25 cellular contexts compared by ENCODE assay signal in the genomic region with DNA sequence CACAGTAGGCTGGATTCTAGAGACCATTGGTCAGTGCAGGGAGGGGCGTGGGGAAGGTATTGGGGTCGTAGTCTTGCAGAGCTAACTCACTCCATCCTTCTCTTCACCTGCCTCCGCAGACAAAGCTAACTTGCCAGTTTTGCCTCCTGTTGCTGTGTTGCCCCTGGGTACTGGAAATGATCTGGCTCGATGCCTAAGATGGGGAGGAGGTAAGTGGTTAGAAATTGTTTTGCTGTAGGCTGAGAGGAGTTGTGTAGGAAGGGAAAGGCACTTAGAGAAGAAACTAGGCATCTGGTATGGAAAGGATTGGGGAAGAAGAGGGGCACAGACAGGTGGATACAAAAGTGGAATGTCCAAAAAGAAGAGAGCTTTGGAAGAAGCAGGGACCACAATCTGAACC. TPM values are rescaled to one million over a fixed set of nuclear protein-coding genes. Genes with fewer than 3 reads are reported as not detected.
A peak's percentile ranks its signal among the peaks of the same experiment; 100 is the strongest.
DNase-seq lines count a peak whose midpoint lies in the region; ATAC-seq and TF ChIP-seq lines count a peak whose summit lies in the region.
"Had no signal": no experiment of that assay in that cellular context is flagged by ENCODE, and none has a peak within 500 bp of the region (broad histone marks: within the 10 kb centered on the region; RNA-seq: fewer than 3 reads in every experiment).

No MANE protein-coding gene starts in this region.

- no TSS peak for BruUV-seq in Caco-2 (replicated peaks; lab: Mats Ljungman, UMichigan)

- CTCF ChIA-PET in Caco-2 (lab: Charles Lee), result interaction anchor here (1.1 to 1.2 kb wide), 3 partner anchors 12 to 204 kb away, joined by 3 to 4 read pairs (median 3); no protein-coding TSS in a partner anchor

- peaks cover 91% of the 10 kb centered on the region for H3K36me3 Mint-ChIP-seq in activated CD4-positive, alpha-beta T cell treated with anti-CD3 and anti-CD28 coated beads, Interleukin-2, amount 10 ng/mL, durations not matched to agents 24 days and 14 days (ENCODE audit: low read depth)
- no peaks in the 10 kb centered on the region for H3K36me3 Mint-ChIP-seq in Caco-2 (ENCODE audit: insufficient read depth, unreplicated experiment)
- peaks cover 97% of the 10 kb centered on the region for H3K36me3 Mint-ChIP-seq in activated T-helper 2 cell treated with anti-CD3 and anti-CD28 coated beads, Interferon-gamma antibody, Interleukin-2, Interleukin-4, amounts not matched to agents 10 μg/mL and 5 μg/mL and 100 μg/mL, durations not matched to agents 14 hours and 24 hours and 36 hours (ENCODE audit: low read depth)
- H3K36me3 Mint-ChIP-seq in naive thymus-derived CD8-positive, alpha-beta T cell, result peaks cover 9 to 100% (median 25%) of the 10 kb centered on the region in 3 donors
- peaks cover 19% of the 10 kb centered on the region for H3K36me3 Mint-ChIP-seq in natural killer cell

- POLR2A ChIA-PET in Caco-2 (lab: Charles Lee), result interaction anchor here (1.0 kb wide), 1 partner anchor 32 kb away, joined by 3 read pairs; a partner anchor contains a TSS
- POLR2A ChIA-PET in naive thymus-derived CD8-positive, alpha-beta T cell (lab: Charles Lee), result interaction anchor here (1.2 to 12.4 kb wide), 6 partner anchors 8 to 112 kb away, joined by 3 to 293 read pairs (median 6); a partner anchor contains a TSS

- H3K9me3 ChIP-seq in Caco-2 (no peaks in the 10 kb centered on the region), adrenal gland (replicated peaks in 1 of 3) (no peaks in the 10 kb centered on the region), left lung (no peaks in the 10 kb centered on the region)
- H3K9me3 ChIP-seq: ovary, stomach, tibial artery had no signal

- H3K27ac ChIP-seq in adrenal gland, result no peak overlapping the region
- H3K27ac ChIP-seq in left lung, result no peak overlapping the region
- H3K27ac ChIP-seq: brain microvascular endothelial cell, ovary, skin epidermis, stomach, tibial artery had no signal

- 81 to 89% (median 87%) methylated on average over 4 of the region's 4 CpGs for WGBS in adrenal gland, 4 donors

- H3K27me3 ChIP-seq in Caco-2 (replicated peaks; ENCODE audit: control insufficient read depth, insufficient read depth, low read length) (no peaks in the 10 kb centered on the region), adrenal gland (no peaks in the 10 kb centered on the region), left lung (no peaks in the 10 kb centered on the region)
- H3K27me3 ChIP-seq: brain microvascular endothelial cell, ovary, stomach, tibial artery had no signal

- no peaks in the 10 kb centered on the region for H3K9me3 Mint-ChIP-seq in activated CD4-positive, alpha-beta T cell treated with anti-CD3 and anti-CD28 coated beads, Interleukin-2, amount 10 ng/mL, durations not matched to agents 24 days and 14 days
- H3K9me3 Mint-ChIP-seq in Caco-2 (ENCODE audit: unreplicated experiment), result no peaks in the 10 kb centered on the region
- H3K9me3 Mint-ChIP-seq in activated T-helper 2 cell treated with anti-CD3 and anti-CD28 coated beads, Interferon-gamma antibody, Interleukin-2, Interleukin-4, amounts not matched to agents 10 μg/mL and 5 μg/mL and 100 μg/mL, durations not matched to agents 14 hours and 24 hours and 36 hours, result no peaks in the 10 kb centered on the region
- no peaks in the 10 kb centered on the region for H3K9me3 Mint-ChIP-seq in naive thymus-derived CD8-positive, alpha-beta T cell
- H3K9me3 Mint-ChIP-seq in natural killer cell, result no peaks in the 10 kb centered on the region
- H3K9me3 Mint-ChIP-seq: activated T-cell treated with anti-CD3 and anti-CD28 coated beads, Interleukin-2, amount 50 U/mL, for 4 hours; mesothelial cell of epicardium; naive B cell had no signal

- no peak overlapping the region for H3K4me3 Mint-ChIP-seq in activated CD4-positive, alpha-beta T cell treated with anti-CD3 and anti-CD28 coated beads, Interleukin-2, amount 10 ng/mL, durations not matched to agents 24 days and 14 days
- no peak overlapping the region for H3K4me3 Mint-ChIP-seq in Caco-2 (ENCODE audit: unreplicated experiment)
- no peak overlapping the region for H3K4me3 Mint-ChIP-seq in activated T-helper 2 cell treated with anti-CD3 and anti-CD28 coated beads, Interferon-gamma antibody, Interleukin-2, Interleukin-4, amounts not matched to agents 10 μg/mL and 5 μg/mL and 100 μg/mL, durations not matched to agents 14 hours and 24 hours and 36 hours (ENCODE audit: low read depth)
- no peak overlapping the region for H3K4me3 Mint-ChIP-seq in naive thymus-derived CD8-positive, alpha-beta T cell
- H3K4me3 Mint-ChIP-seq in natural killer cell, result no peak overlapping the region
- H3K4me3 Mint-ChIP-seq: activated T-cell treated with anti-CD3 and anti-CD28 coated beads, Interleukin-2, amount 50 U/mL, for 4 hours; mesothelial cell of epicardium had no signal

- H3K27me3 Mint-ChIP-seq in activated CD4-positive, alpha-beta T cell treated with anti-CD3 and anti-CD28 coated beads, Interleukin-2, amount 10 ng/mL, durations not matched to agents 24 days and 14 days, result no peaks in the 10 kb centered on the region
- H3K27me3 Mint-ChIP-seq in Caco-2 (ENCODE audit: insufficient read depth, unreplicated experiment), result no peaks in the 10 kb centered on the region
- no peaks in the 10 kb centered on the region for H3K27me3 Mint-ChIP-seq in activated T-helper 2 cell treated with anti-CD3 and anti-CD28 coated beads, Interferon-gamma antibody, Interleukin-2, Interleukin-4, amounts not matched to agents 10 μg/mL and 5 μg/mL and 100 μg/mL, durations not matched to agents 14 hours and 24 hours and 36 hours (ENCODE audit: low read depth)
- H3K27me3 Mint-ChIP-seq in naive thymus-derived CD8-positive, alpha-beta T cell, result no peaks in the 10 kb centered on the region
- H3K27me3 Mint-ChIP-seq in natural killer cell (ENCODE audit: low read depth in 2 of 2), result no peaks in the 10 kb centered on the region
- H3K27me3 Mint-ChIP-seq: naive B cell had no signal

- peaks cover 58% of the 10 kb centered on the region for H3K4me1 Mint-ChIP-seq in activated CD4-positive, alpha-beta T cell treated with anti-CD3 and anti-CD28 coated beads, Interleukin-2, amount 10 ng/mL, durations not matched to agents 24 days and 14 days
- H3K4me1 Mint-ChIP-seq in Caco-2 (ENCODE audit: low read depth, unreplicated experiment), result peaks cover 16% of the 10 kb centered on the region
- H3K4me1 Mint-ChIP-seq in activated T-helper 2 cell treated with anti-CD3 and anti-CD28 coated beads, Interferon-gamma antibody, Interleukin-2, Interleukin-4, amounts not matched to agents 10 μg/mL and 5 μg/mL and 100 μg/mL, durations not matched to agents 14 hours and 24 hours and 36 hours (ENCODE audit: low read depth), result peaks cover 40% of the 10 kb centered on the region
- H3K4me1 Mint-ChIP-seq in naive thymus-derived CD8-positive, alpha-beta T cell, result peaks cover 48 to 95% (median 72%) of the 10 kb centered on the region in 4 donors
- peaks cover 10 to 12% of the 10 kb centered on the region in 2 donors for H3K4me1 Mint-ChIP-seq in natural killer cell

- H3K27ac Mint-ChIP-seq in activated CD4-positive, alpha-beta T cell treated with anti-CD3 and anti-CD28 coated beads, Interleukin-2, amount 10 ng/mL, durations not matched to agents 24 days and 14 days, result peak overlapping the region; percentile 59
- peak overlapping the region; percentile 5 for H3K27ac Mint-ChIP-seq in Caco-2 (ENCODE audit: unreplicated experiment)
- H3K27ac Mint-ChIP-seq in activated T-helper 2 cell treated with anti-CD3 and anti-CD28 coated beads, Interferon-gamma antibody, Interleukin-2, Interleukin-4, amounts not matched to agents 10 μg/mL and 5 μg/mL and 100 μg/mL, durations not matched to agents 14 hours and 24 hours and 36 hours, result peak overlapping the region; percentile 20
- peak overlapping the region; percentile 57 to 96 (median 80) for H3K27ac Mint-ChIP-seq in naive thymus-derived CD8-positive, alpha-beta T cell
- no peak overlapping the region for H3K27ac Mint-ChIP-seq in natural killer cell
- H3K27ac Mint-ChIP-seq: mesothelial cell of epicardium had no signal

- H3K4me3 ChIP-seq in Caco-2 (ENCODE audit: low read depth, low read length), result no peak overlapping the region
- no peak overlapping the region for H3K4me3 ChIP-seq in adrenal gland
- H3K4me3 ChIP-seq in left lung, result no peak overlapping the region
- H3K4me3 ChIP-seq: K562, ovary, skin epidermis, stomach, tibial artery had no signal

- peaks cover 26% of the 10 kb centered on the region for H3K4me1 ChIP-seq in Caco-2
- H3K4me1 ChIP-seq in adrenal gland (replicated peaks in 1 of 2), result peaks cover 0 to 10% of the 10 kb centered on the region in 2 donors
- peaks cover 0 to 7% of the 10 kb centered on the region in 2 donors for H3K4me1 ChIP-seq in left lung

- intact Hi-C loops in activated CD4-positive, alpha-beta T cell treated with anti-CD3 and anti-CD28 coated beads, Interleukin-2, amount 10 ng/mL, durations not matched to agents 24 days and 14 days (cut with micrococcal nuclease), result no loop called here
- intact Hi-C loops in Caco-2 (cut with micrococcal nuclease; ENCODE audit: unreplicated experiment), result loop anchor here (2.0 kb wide), 1 partner anchor 15 kb away; no protein-coding TSS in a partner anchor
- intact Hi-C loops in activated T-helper 2 cell treated with anti-CD3 and anti-CD28 coated beads, Interferon-gamma antibody, Interleukin-2, Interleukin-4, amounts not matched to agents 10 μg/mL and 5 μg/mL and 100 μg/mL, durations not matched to agents 14 hours and 24 hours and 36 hours (cut with micrococcal nuclease), result no loop called here
- intact Hi-C loops in adrenal gland (cut with DNase I), result loop anchor here (5.0 kb wide), 2 partner anchors 125 to 200 kb away; a partner anchor contains a TSS
- intact Hi-C loops in left lung (cut with DNase I), result no loop called here
- intact Hi-C loops in natural killer cell (cut with micrococcal nuclease), result no loop called here

- no peaks in the 10 kb centered on the region for H3K36me3 ChIP-seq in Caco-2 (ENCODE audit: control insufficient read depth, insufficient read depth, low read length)
- peaks cover 0 to 18% of the 10 kb centered on the region in 2 donors for H3K36me3 ChIP-seq in adrenal gland (replicated peaks in 1 of 2)
- peaks cover 0 to 89% of the 10 kb centered on the region in 2 donors for H3K36me3 ChIP-seq in left lung
- H3K36me3 ChIP-seq: ovary had no signal

- TF ChIP-seq CTCF in Caco-2 (IDR thresholded peaks at IDR 0.05; ENCODE audit: insufficient read depth in 1 of 2, low read depth in 1 of 2, low read length in 1 of 2, severe bottlenecking in 1 of 2, unreplicated experiment in 1 of 2), result no peak
- TF ChIP-seq CTCF in adrenal gland (IDR thresholded peaks at IDR 0.05), result no peak
- TF ChIP-seq CTCF in left lung (IDR thresholded peaks at IDR 0.05), result no peak
- no peak for TF ChIP-seq CTCF in natural killer cell (IDR thresholded peaks at IDR 0.05)

- no peak for ATAC-seq in naive thymus-derived CD8-positive, alpha-beta T cell
- ATAC-seq in left lung (no peak), natural killer cell (no peak)
- ATAC-seq: activated T-cell treated with anti-CD3 and anti-CD28 coated beads, Interleukin-2, amount 50 U/mL, for 4 hours; K562 had no signal

- no peak for TF ChIP-seq POLR2A in adrenal gland (IDR thresholded peaks at IDR 0.05)

- DNase-seq in activated CD4-positive, alpha-beta T cell treated with anti-CD3 and anti-CD28 coated beads, Interleukin-2, amount 10 ng/mL, durations not matched to agents 24 days and 14 days, result no peak
- no peak for DNase-seq in activated CD4-positive, alpha-beta T cell treated with anti-CD3 and anti-CD28 coated beads for 1 hour
- DNase-seq in Caco-2 (no peak), adrenal gland (no peak), left lung (no peak), natural killer cell (no peak)
- no peak for DNase-seq in activated T-helper 2 cell treated with anti-CD3 and anti-CD28 coated beads, Interferon-gamma antibody, Interleukin-2, Interleukin-4, amounts not matched to agents 10 μg/mL and 5 μg/mL and 100 μg/mL, durations not matched to agents 14 hours and 24 hours and 36 hours (ENCODE audit: low spot score)
- no peak for DNase-seq in naive thymus-derived CD8-positive, alpha-beta T cell
- DNase-seq: activated CD8-positive, alpha-beta memory T cell treated with anti-CD3 and anti-CD28 coated beads for 24 hours; activated T-cell treated with anti-CD3 and anti-CD28 coated beads, Interleukin-2, amount 50 U/mL, for 4 hours; brain microvascular endothelial cell; HCEC 1CT; naive B cell; NCI-H1092 treated with DMSO at 0.1 percent for 48 hours; NCI-H1930; NCI-H526 treated with DMSO at 0.1 percent for 48 hours; ovary; retina; SIG-M5; stomach; T1000; tibial artery had no signal

RNA-seq across cellular contexts. Expression of a gene that starts 11.1 kb away (rescaled TPM):
- 355 and 365 TPM in 2 replicates for total RNA-seq in activated CD4-positive, alpha-beta T cell treated with anti-CD3 and anti-CD28 coated beads, Interleukin-2, amount 10 ng/mL, durations not matched to agents 24 days and 14 days
- total RNA-seq in Caco-2 (2022), result 19.4 and 22.2 TPM in 2 replicates
- 218 and 242 TPM in 2 replicates for total RNA-seq in activated T-helper 2 cell treated with anti-CD3 and anti-CD28 coated beads, Interferon-gamma antibody, Interleukin-2, Interleukin-4, amounts not matched to agents 10 μg/mL and 5 μg/mL and 100 μg/mL, durations not matched to agents 14 hours and 24 hours and 36 hours
- total RNA-seq in naive thymus-derived CD8-positive, alpha-beta T cell, result 1,000 to 10,000 TPM; 1,302 to 1,328 TPM
- 100 to 1,000 TPM; 145 to 378 (median 232) TPM for polyA plus RNA-seq in naive thymus-derived CD8-positive, alpha-beta T cell
- total RNA-seq in adrenal gland, result 100 to 1,000 TPM in 1 of 8 donors, 10 to 100 TPM in 7; 16.0 to 116 (median 31.7) TPM
- 10 to 100 TPM; 21.1 to 99.8 (median 66.2) TPM for polyA plus RNA-seq in adrenal gland
- 10 to 100 TPM; 30.6 to 36.7 TPM for total RNA-seq in left lung
- 100 to 1,000 TPM; 137 to 145 (median 142) TPM for total RNA-seq in natural killer cell

RNA-seq across cellular contexts. Expression of a gene that starts 14.4 kb away (rescaled TPM):
- total RNA-seq in activated CD4-positive, alpha-beta T cell treated with anti-CD3 and anti-CD28 coated beads, Interleukin-2, amount 10 ng/mL, durations not matched to agents 24 days and 14 days, result 34.8 and 35.6 TPM in 2 replicates
- 39.3 and 47.2 TPM in 2 replicates for total RNA-seq in Caco-2 (2022)
- 37.5 and 43.4 TPM in 2 replicates for total RNA-seq in activated T-helper 2 cell treated with anti-CD3 and anti-CD28 coated beads, Interferon-gamma antibody, Interleukin-2, Interleukin-4, amounts not matched to agents 10 μg/mL and 5 μg/mL and 100 μg/mL, durations not matched to agents 14 hours and 24 hours and 36 hours
- total RNA-seq in naive thymus-derived CD8-positive, alpha-beta T cell, result 10 to 100 TPM; 33.1 to 44.4 TPM
- 10 to 100 TPM; 54.4 to 65.7 (median 55.0) TPM for polyA plus RNA-seq in naive thymus-derived CD8-positive, alpha-beta T cell
- 10 to 100 TPM; 32.1 to 49.5 (median 37.7) TPM for total RNA-seq in adrenal gland
- polyA plus RNA-seq in adrenal gland, result 10 to 100 TPM; 48.3 to 59.1 (median 49.0) TPM
- 10 to 100 TPM; 27.3 to 31.0 TPM for total RNA-seq in left lung
- 10 to 100 TPM; 18.5 to 21.2 (median 19.1) TPM for total RNA-seq in natural killer cell

RNA-seq across cellular contexts. Expression of a gene that starts 23.8 kb away (rescaled TPM):
- not detected in 2 replicates for total RNA-seq in activated CD4-positive, alpha-beta T cell treated with anti-CD3 and anti-CD28 coated beads, Interleukin-2, amount 10 ng/mL, durations not matched to agents 24 days and 14 days
- total RNA-seq in Caco-2 (2022) (7.8 and 9.7 TPM in 2 replicates), adrenal gland (1 to 10 TPM in 5 of 8 donors, under 1 TPM in 2, not detected in 1; 0.35 to 3.8 (median 1.3) TPM), left lung (1 to 10 TPM in 1 of 2 donors, under 1 TPM in 1; 0.99 to 1.8 TPM), natural killer cell (under 1 TPM in 1 of 3 donors, not detected in 2; 0.35 TPM)
- total RNA-seq in activated T-helper 2 cell treated with anti-CD3 and anti-CD28 coated beads, Interferon-gamma antibody, Interleukin-2, Interleukin-4, amounts not matched to agents 10 μg/mL and 5 μg/mL and 100 μg/mL, durations not matched to agents 14 hours and 24 hours and 36 hours, result 0.32 and 0.37 TPM in 2 replicates
- not detected for total RNA-seq in naive thymus-derived CD8-positive, alpha-beta T cell
- under 1 TPM in 1 of 3 donors, not detected in 2; 0.15 TPM for polyA plus RNA-seq in naive thymus-derived CD8-positive, alpha-beta T cell
- 1 to 10 TPM in 2 of 3 donors, under 1 TPM in 1; 0.77 to 1.5 (median 1.0) TPM for polyA plus RNA-seq in adrenal gland

RNA-seq across cellular contexts. Expression of a gene that starts 24.6 kb away (rescaled TPM):
- 108 and 110 TPM in 2 replicates for total RNA-seq in activated CD4-positive, alpha-beta T cell treated with anti-CD3 and anti-CD28 coated beads, Interleukin-2, amount 10 ng/mL, durations not matched to agents 24 days and 14 days
- 103 and 110 TPM in 2 replicates for total RNA-seq in Caco-2 (2022)
- 116 and 121 TPM in 2 replicates for total RNA-seq in activated T-helper 2 cell treated with anti-CD3 and anti-CD28 coated beads, Interferon-gamma antibody, Interleukin-2, Interleukin-4, amounts not matched to agents 10 μg/mL and 5 μg/mL and 100 μg/mL, durations not matched to agents 14 hours and 24 hours and 36 hours
- 10 to 100 TPM; 27.5 to 30.8 TPM for total RNA-seq in naive thymus-derived CD8-positive, alpha-beta T cell
- 10 to 100 TPM in 1 of 3 donors, 1 to 10 TPM in 2; 8.0 to 12.4 (median 9.5) TPM for polyA plus RNA-seq in naive thymus-derived CD8-positive, alpha-beta T cell
- total RNA-seq in adrenal gland, result 10 to 100 TPM in 7 of 8 donors, 1 to 10 TPM in 1; 6.3 to 22.8 (median 18.4) TPM
- 10 to 100 TPM in 1 of 3 donors, 1 to 10 TPM in 2; 6.0 to 16.5 (median 9.2) TPM for polyA plus RNA-seq in adrenal gland
- total RNA-seq in left lung, result 10 to 100 TPM; 34.1 to 40.3 TPM
- 10 to 100 TPM; 19.5 to 27.3 (median 27.3) TPM for total RNA-seq in natural killer cell

RNA-seq across cellular contexts. Expression of a gene that starts 31.8 kb away (rescaled TPM):
- total RNA-seq in activated CD4-positive, alpha-beta T cell treated with anti-CD3 and anti-CD28 coated beads, Interleukin-2, amount 10 ng/mL, durations not matched to agents 24 days and 14 days, result 39.0 and 40.2 TPM in 2 replicates
- total RNA-seq in Caco-2 (2022), result 98.4 and 107 TPM in 2 replicates
- 47.9 and 51.0 TPM in 2 replicates for total RNA-seq in activated T-helper 2 cell treated with anti-CD3 and anti-CD28 coated beads, Interferon-gamma antibody, Interleukin-2, Interleukin-4, amounts not matched to agents 10 μg/mL and 5 μg/mL and 100 μg/mL, durations not matched to agents 14 hours and 24 hours and 36 hours
- 10 to 100 TPM; 88.9 to 95.2 TPM for total RNA-seq in naive thymus-derived CD8-positive, alpha-beta T cell
- polyA plus RNA-seq in naive thymus-derived CD8-positive, alpha-beta T cell, result 10 to 100 TPM; 61.6 to 69.4 (median 65.9) TPM
- total RNA-seq in adrenal gland, result 100 to 1,000 TPM in 5 of 8 donors, 10 to 100 TPM in 3; 77.6 to 134 (median 112) TPM
- 100 to 1,000 TPM in 1 of 3 donors, 10 to 100 TPM in 2; 34.4 to 137 (median 43.6) TPM for polyA plus RNA-seq in adrenal gland
- 100 to 1,000 TPM; 116 to 175 TPM for total RNA-seq in left lung
- total RNA-seq in natural killer cell, result 10 to 100 TPM; 69.4 to 80.0 (median 78.2) TPM

Comparison
In these comparisons a context has a peak if more than half of its experiments do, and no peak if none do; other contexts are left out.
1. H3K27ac Mint-ChIP-seq: peak in activated CD4-positive, alpha-beta T cell treated with anti-CD3 and anti-CD28 coated beads, Interleukin-2, amount 10 ng/mL, durations not matched to agents 24 days and 14 days (single experiment), Caco-2 (single experiment), activated T-helper 2 cell treated with anti-CD3 and anti-CD28 coated beads, Interferon-gamma antibody, Interleukin-2, Interleukin-4, amounts not matched to agents 10 μg/mL and 5 μg/mL and 100 μg/mL, durations not matched to agents 14 hours and 24 hours and 36 hours (single experiment) and naive thymus-derived CD8-positive, alpha-beta T cell (10 of 10); none in natural killer cell (0 of 2).
2. intact Hi-C loops: an anchor here in Caco-2 (2.0 kb wide) and adrenal gland (5.0 kb wide); none called in activated CD4-positive, alpha-beta T cell treated with anti-CD3 and anti-CD28 coated beads, Interleukin-2, amount 10 ng/mL, durations not matched to agents 24 days and 14 days, activated T-helper 2 cell treated with anti-CD3 and anti-CD28 coated beads, Interferon-gamma antibody, Interleukin-2, Interleukin-4, amounts not matched to agents 10 μg/mL and 5 μg/mL and 100 μg/mL, durations not matched to agents 14 hours and 24 hours and 36 hours, left lung and natural killer cell.